2 cellular contexts compared by ENCODE assay signal in genomic region chr12:56758728-56759269, GRCh38.
TF ChIP-seq lines count a peak whose summit lies in the region.

No MANE protein-coding gene starts in this region.

TF ChIP-seq in HCT116, 20 proteins besides CTCF, POLR2A, EP300 and RAD21 (continued from another document):
- TF ChIP-seq JUND (IDR thresholded peaks at IDR 0.05), result no peak
- TF ChIP-seq REST (IDR thresholded peaks at IDR 0.05; ENCODE audit: low read depth), result no peak
- no peak for TF ChIP-seq SP1 (IDR thresholded peaks at IDR 0.05; ENCODE audit: low read depth)
- peak; percentile 81; the same call in 1 of the 2 replicates for TF ChIP-seq CBX3 (IDR thresholded peaks at IDR 0.05; ENCODE audit: low read depth)
- no peak for TF ChIP-seq CEBPB (IDR thresholded peaks at IDR 0.05; ENCODE audit: low read depth)
- no peak for TF ChIP-seq YY1 (IDR thresholded peaks at IDR 0.05; ENCODE audit: extremely low read depth, insufficient replicate concordance, low read depth, low read length)

TF ChIP-seq in liver, 16 proteins besides CTCF, POLR2A, EP300 and RAD21:
- no peak for TF ChIP-seq REST (IDR thresholded peaks at IDR 0.05)
- no peak for TF ChIP-seq FOXA2 (IDR thresholded peaks at IDR 0.05)
- TF ChIP-seq EGR1 (IDR thresholded peaks at IDR 0.05; ENCODE audit: low read depth in 2 of 2), result no peak
- TF ChIP-seq ZBTB33 (IDR thresholded peaks at IDR 0.05), result no peak
- no peak for TF ChIP-seq YY1 (IDR thresholded peaks at IDR 0.05)
